In the genomic region with DNA sequence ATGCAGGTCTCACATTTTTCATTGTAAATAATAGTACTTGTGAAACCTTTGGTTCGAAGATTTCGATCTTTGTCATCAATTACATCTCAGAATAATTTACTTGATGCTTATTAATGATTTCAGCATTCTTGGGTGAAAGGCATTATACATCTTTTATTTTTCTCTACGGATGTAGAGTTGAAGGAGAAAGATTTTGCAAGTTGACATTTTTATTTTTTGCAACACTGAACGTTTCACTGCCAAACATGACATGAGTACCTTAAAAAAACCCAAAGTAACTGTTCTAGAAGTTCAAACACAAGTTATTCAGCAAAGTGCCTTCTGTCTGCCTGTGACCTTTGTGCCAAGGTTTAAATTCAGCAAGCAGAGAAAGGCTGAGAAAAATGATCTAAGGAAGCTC, we compare ENCODE assay signal across 1 cellular context.
A peak's percentile ranks its signal among the peaks of the same experiment; 100 is the strongest.
TF ChIP-seq lines count a peak whose summit lies in the region.

No MANE protein-coding gene starts in this region.

TF ChIP-seq in K562, 482 proteins besides CTCF, POLR2A, EP300 and RAD21 (continued from another document):
- TF ChIP-seq ZNF316 (IDR thresholded peaks at IDR 0.05), result peak; percentile 69
- TF ChIP-seq C11orf30 (IDR thresholded peaks at IDR 0.05; ENCODE audit: low read depth), result peak; percentile 68; the same call in 1 of the 2 replicates
- TF ChIP-seq STAT6 (CRISPR knock-in tag; IDR thresholded peaks at IDR 0.05), result no peak
TF ChIP-seq in K562: peak in this region for 3.
